In the genomic region with DNA sequence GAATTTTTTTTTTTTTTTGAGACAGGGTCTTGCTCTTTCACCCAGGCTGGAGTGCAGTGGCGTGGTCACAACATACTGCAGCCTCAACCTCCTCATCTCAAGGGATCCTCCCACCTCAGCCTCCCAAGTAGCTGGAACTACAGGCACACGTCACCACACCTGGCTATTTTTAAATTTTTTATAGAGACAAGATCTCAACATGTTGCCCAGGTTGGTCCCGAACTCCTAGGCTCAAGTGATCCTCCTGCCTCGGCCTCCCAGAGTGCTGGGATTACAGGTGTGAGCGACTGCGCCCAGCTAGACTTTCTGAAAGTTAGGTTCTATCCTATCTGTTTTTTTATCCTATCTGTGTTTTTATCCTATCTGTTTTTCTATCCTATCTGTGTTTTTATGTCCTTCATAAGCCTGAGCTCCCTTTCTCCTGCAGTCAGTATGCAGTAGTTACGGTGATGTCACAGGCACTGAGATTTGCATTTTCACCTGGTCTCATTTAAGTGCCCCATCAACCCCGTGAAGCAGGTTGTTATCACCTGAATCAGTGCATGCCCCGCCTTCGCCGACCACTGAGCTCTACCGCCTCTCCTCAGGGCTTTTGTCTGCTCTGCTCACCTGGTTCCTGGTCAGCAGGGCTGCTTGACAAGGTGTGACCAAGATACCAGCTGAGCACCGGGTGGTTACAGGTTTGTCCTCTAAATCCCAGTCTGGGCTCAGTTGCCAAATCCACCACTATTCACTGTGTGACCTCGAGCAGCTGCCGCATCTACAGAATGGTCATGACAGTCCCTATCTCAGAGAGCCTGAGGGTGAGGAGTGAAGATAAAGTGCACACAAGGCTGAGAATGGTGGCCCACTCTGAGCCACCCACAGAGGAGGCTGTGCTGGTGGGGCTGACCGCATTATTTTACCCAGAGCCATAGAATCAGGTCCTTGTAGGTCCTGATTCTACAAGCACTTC, we compare ENCODE assay signal across 33 cellular contexts. TPM values are rescaled to one million over a fixed set of nuclear protein-coding genes. Genes with fewer than 3 reads are reported as not detected.
"Had no signal": no experiment of that assay in that cellular context is flagged by ENCODE, and none has a peak within 500 bp of the region (broad histone marks: within the 10 kb centered on the region; RNA-seq: fewer than 3 reads in every experiment).

No MANE protein-coding gene starts in this region.

- H3K27ac ChIP-seq: breast epithelium, gastrocnemius medialis, heart left ventricle, lower lobe of right lung, tibial nerve, uterus had no signal

- H3K27me3 ChIP-seq: breast epithelium, uterus had no signal

- H3K4me1 ChIP-seq: breast epithelium, gastrocnemius medialis, heart left ventricle, lower lobe of right lung, tibial nerve, uterus had no signal

- H3K9me3 Mint-ChIP-seq: activated naive CD4-positive, alpha-beta T cell treated with anti-CD3 and anti-CD28 coated beads for 36 hours; activated naive CD8-positive, alpha-beta T cell treated with anti-CD3 and anti-CD28 coated beads, Interleukin-2, amount 10 ng/mL, durations not matched to agents 7 days and 5 days; activated T-cell treated with anti-CD3 and anti-CD28 coated beads, Interleukin-2, amount 50 U/mL, for 4 hours; central memory CD8-positive, alpha-beta T cell; neural crest cell; stimulated activated effector memory CD8-positive, alpha-beta T cell treated with anti-CD3 and anti-CD28 coated beads, Interleukin-12 subunit alpha, Interleukin-12 subunit beta, amount 100 ng/mL, for 72 hours; stimulated activated naive CD8-positive, alpha-beta T cell treated with anti-CD3 and anti-CD28 coated beads, Interleukin-15, amount 100 ng/mL, for 72 hours had no signal

- H3K9me3 ChIP-seq: breast epithelium, gastrocnemius medialis, heart left ventricle, lower lobe of right lung, tibial nerve, uterus had no signal

- H3K4me3 Mint-ChIP-seq: activated naive CD4-positive, alpha-beta T cell treated with anti-CD3 and anti-CD28 coated beads for 36 hours; activated naive CD8-positive, alpha-beta T cell treated with anti-CD3 and anti-CD28 coated beads, Interleukin-2, amount 10 ng/mL, durations not matched to agents 7 days and 5 days; activated T-cell treated with anti-CD3 and anti-CD28 coated beads, Interleukin-2, amount 50 U/mL, for 4 hours; central memory CD8-positive, alpha-beta T cell; naive thymus-derived CD4-positive, alpha-beta T cell; neural crest cell; stimulated activated effector memory CD8-positive, alpha-beta T cell treated with anti-CD3 and anti-CD28 coated beads, Interleukin-12 subunit alpha, Interleukin-12 subunit beta, amount 100 ng/mL, for 72 hours; stimulated activated naive CD8-positive, alpha-beta T cell treated with anti-CD3 and anti-CD28 coated beads, Interleukin-15, amount 100 ng/mL, for 72 hours had no signal

- DNase-seq: activated CD4-positive, alpha-beta T cell treated with anti-CD3 and anti-CD28 coated beads for 4 hours; activated CD4-positive, alpha-beta T cell treated with anti-CD3 and anti-CD28 coated beads, Interleukin-2, amount 50 U/mL, for 48 hours; activated CD4-positive, CD25-positive, alpha-beta regulatory T cell; activated CD8-positive, alpha-beta memory T cell treated with anti-CD3 and anti-CD28 coated beads, Interleukin-2, amount 50 U/mL, for 48 hours; activated effector memory CD4-positive, alpha-beta T cell treated with Interleukin-2 at 50 U/mL for 16 hours; activated naive CD4-positive, alpha-beta T cell treated with anti-CD3 and anti-CD28 coated beads for 36 hours; activated naive CD8-positive, alpha-beta T cell treated with anti-CD3 and anti-CD28 coated beads, Interleukin-2, amount 10 ng/mL, durations not matched to agents 7 days and 5 days; activated T-cell treated with anti-CD3 and anti-CD28 coated beads, Interleukin-2, amount 50 U/mL, for 4 hours; amniotic stem cell; effector memory CD4-positive, alpha-beta T cell; gastrocnemius medialis; heart left ventricle; kidney; lower lobe of right lung; naive thymus-derived CD4-positive, alpha-beta T cell; small intestine; stimulated activated CD4-positive, alpha-beta T cell treated with anti-CD3 and anti-CD28 coated beads, Interleukin-2, amount 100 ng/mL, for 24 hours; stimulated activated naive CD8-positive, alpha-beta T cell treated with anti-CD3 and anti-CD28 coated beads, Interleukin-15, amount 100 ng/mL, for 72 hours; T1000; uterus had no signal

- H3K4me3 ChIP-seq: breast epithelium, gastrocnemius medialis, heart left ventricle, lower lobe of right lung, tibial nerve, uterus had no signal

- FAIRE-seq: colon, endothelial cell of umbilical vein, kidney, small intestine had no signal

- H3K36me3 ChIP-seq: breast epithelium, gastrocnemius medialis, heart left ventricle, lower lobe of right lung, tibial nerve, uterus had no signal

- H3K36me3 Mint-ChIP-seq: activated naive CD8-positive, alpha-beta T cell treated with anti-CD3 and anti-CD28 coated beads, Interleukin-2, amount 10 ng/mL, durations not matched to agents 7 days and 5 days; naive thymus-derived CD4-positive, alpha-beta T cell; stimulated activated effector memory CD8-positive, alpha-beta T cell treated with anti-CD3 and anti-CD28 coated beads, Interleukin-12 subunit alpha, Interleukin-12 subunit beta, amount 100 ng/mL, for 72 hours had no signal

- H3K27ac Mint-ChIP-seq: activated naive CD4-positive, alpha-beta T cell treated with anti-CD3 and anti-CD28 coated beads for 36 hours; activated naive CD8-positive, alpha-beta T cell treated with anti-CD3 and anti-CD28 coated beads, Interleukin-2, amount 10 ng/mL, durations not matched to agents 7 days and 5 days; naive thymus-derived CD4-positive, alpha-beta T cell; stimulated activated effector memory CD8-positive, alpha-beta T cell treated with anti-CD3 and anti-CD28 coated beads, Interleukin-12 subunit alpha, Interleukin-12 subunit beta, amount 100 ng/mL, for 72 hours; stimulated activated naive CD8-positive, alpha-beta T cell treated with anti-CD3 and anti-CD28 coated beads, Interleukin-15, amount 100 ng/mL, for 72 hours had no signal

- H3K4me1 Mint-ChIP-seq: activated naive CD8-positive, alpha-beta T cell treated with anti-CD3 and anti-CD28 coated beads, Interleukin-2, amount 10 ng/mL, durations not matched to agents 7 days and 5 days; central memory CD8-positive, alpha-beta T cell; stimulated activated effector memory CD8-positive, alpha-beta T cell treated with anti-CD3 and anti-CD28 coated beads, Interleukin-12 subunit alpha, Interleukin-12 subunit beta, amount 100 ng/mL, for 72 hours; stimulated activated naive CD8-positive, alpha-beta T cell treated with anti-CD3 and anti-CD28 coated beads, Interleukin-15, amount 100 ng/mL, for 72 hours had no signal

- ATAC-seq: activated T-cell treated with anti-CD3 and anti-CD28 coated beads, Interleukin-2, amount 50 U/mL, for 4 hours; esophagus mucosa; gastrocnemius medialis; heart left ventricle; lower lobe of right lung; naive thymus-derived CD4-positive, alpha-beta T cell; sciatic nerve; stimulated activated effector memory CD8-positive, alpha-beta T cell treated with anti-CD3 and anti-CD28 coated beads, Interleukin-12 subunit alpha, Interleukin-12 subunit beta, amount 100 ng/mL, for 72 hours; stimulated activated naive CD8-positive, alpha-beta T cell treated with anti-CD3 and anti-CD28 coated beads, Interleukin-15, amount 100 ng/mL, for 72 hours had no signal

RNA-seq across cellular contexts. Expression of gene SYNDIG1L, which starts 33.1 kb away (rescaled TPM):
- total RNA-seq: activated CD8-positive, alpha-beta memory T cell treated with anti-CD3 and anti-CD28 coated beads for 36 hours; activated naive CD4-positive, alpha-beta T cell treated with anti-CD3 and anti-CD28 coated beads for 36 hours; activated naive CD8-positive, alpha-beta T cell treated with anti-CD3 and anti-CD28 coated beads, Interleukin-2, amount 10 ng/mL, durations not matched to agents 7 days and 5 days; activated T-cell treated with anti-CD3 and anti-CD28 coated beads, Interleukin-2, amount 50 U/mL, for 4 hours; dermis microvascular lymphatic vessel endothelial cell; endothelial cell of umbilical vein; esophagus mucosa; gastrocnemius medialis; neural crest cell; renal cortical epithelial cell; tibial nerve had no signal
- polyA plus RNA-seq: endothelial cell of umbilical vein; naive thymus-derived CD4-positive, alpha-beta T cell had no signal

RNA-seq across cellular contexts. Expression of gene VRTN, which starts 44.6 kb away (rescaled TPM):
- total RNA-seq: activated CD8-positive, alpha-beta memory T cell treated with anti-CD3 and anti-CD28 coated beads for 36 hours; activated naive CD4-positive, alpha-beta T cell treated with anti-CD3 and anti-CD28 coated beads for 36 hours; activated naive CD8-positive, alpha-beta T cell treated with anti-CD3 and anti-CD28 coated beads, Interleukin-2, amount 10 ng/mL, durations not matched to agents 7 days and 5 days; breast epithelium; dermis microvascular lymphatic vessel endothelial cell; endothelial cell of umbilical vein; esophagus mucosa; gastrocnemius medialis; heart left ventricle; kidney; lower lobe of right lung; naive thymus-derived CD4-positive, alpha-beta T cell; neural crest cell; omental fat pad; renal cortical epithelial cell; sciatic nerve; tibial nerve had no signal
- polyA plus RNA-seq: heart left ventricle; naive thymus-derived CD4-positive, alpha-beta T cell had no signal
